13 cellular contexts compared by ENCODE assay signal in genomic region chr1:99603699-99604595, GRCh38. TPM values are rescaled to one million over a fixed set of nuclear protein-coding genes. Genes with fewer than 3 reads are reported as not detected.
A peak's percentile ranks its signal among the peaks of the same experiment; 100 is the strongest.
DNase-seq lines count a peak whose midpoint lies in the region; ATAC-seq and TF ChIP-seq lines count a peak whose summit lies in the region.
"Had no signal": no experiment of that assay in that cellular context is flagged by ENCODE, and none has a peak within 500 bp of the region (broad histone marks: within the 10 kb centered on the region; RNA-seq: fewer than 3 reads in every experiment).

No MANE protein-coding gene starts in this region.

- no peak for TF ChIP-seq POLR2A in esophagus muscularis mucosa (IDR thresholded peaks at IDR 0.05; ENCODE audit: low read depth)

- ATAC-seq in GM21825 (IDR thresholded peaks at IDR 0.05; ENCODE audit: unreplicated experiment): no peak
- ATAC-seq: activated CD8-positive, alpha-beta memory T cell treated with anti-CD3 and anti-CD28 coated beads, Interleukin-2, amount 10 ng/mL, durations not matched to agents 7 days and 5 days had no signal

- H3K9me3 ChIP-seq in MG63 (no peaks in the 10 kb centered on the region; the same call in 1 of the 2 replicates), esophagus muscularis mucosa (no peaks in the 10 kb centered on the region), osteoblast (ENCODE audit: low read depth, low read length) (no peaks in the 10 kb centered on the region)
- H3K9me3 ChIP-seq: tibial artery had no signal

- no peak for TF ChIP-seq CTCF in esophagus muscularis mucosa (IDR thresholded peaks at IDR 0.05)
- TF ChIP-seq CTCF in osteoblast (IDR thresholded peaks at IDR 0.05; ENCODE audit: extremely low read depth, low read depth, low read length): no peak

- H3K36me3 ChIP-seq in MG63 (no peaks in the 10 kb centered on the region), esophagus muscularis mucosa (no peaks in the 10 kb centered on the region), osteoblast (ENCODE audit: insufficient read depth, low read length) (no peaks in the 10 kb centered on the region)
- H3K36me3 ChIP-seq: tibial artery had no signal

- H3K4me3 ChIP-seq in MG63 (peak overlapping the region; percentile 10), esophagus muscularis mucosa (no peak overlapping the region), osteoblast (ENCODE audit: insufficient read depth, low read length) (peak overlapping the region; percentile 48)
- H3K4me3 ChIP-seq: tibial artery had no signal

- H3K27me3 ChIP-seq in MG63 (no peaks in the 10 kb centered on the region), esophagus muscularis mucosa (no peaks in the 10 kb centered on the region), osteoblast (ENCODE audit: insufficient read depth, low read length) (no peaks in the 10 kb centered on the region)
- H3K27me3 ChIP-seq: tibial artery had no signal

- intact Hi-C loops in esophagus muscularis mucosa (cut with DNase I): loop anchor here (10.0 kb wide), 1 partner anchor 81 kb away; no protein-coding TSS in a partner anchor

- TF ChIP-seq EP300 in esophagus muscularis mucosa (IDR thresholded peaks at IDR 0.05): no peak

- H2AFZ ChIP-seq in osteoblast (ENCODE audit: low read length): peak overlapping the region; percentile 83

- H3K27ac ChIP-seq in esophagus muscularis mucosa (replicated peaks in 1 of 4): peak overlapping the region in 3 of 4 donors; percentile 2 to 44 (median 30)
- peak overlapping the region; percentile 54 for H3K27ac ChIP-seq in osteoblast (ENCODE audit: low read depth, low read length)
- H3K27ac ChIP-seq: tibial artery had no signal

- H3K4me2 ChIP-seq in osteoblast (ENCODE audit: insufficient read depth, low read length): peak overlapping the region; percentile 57

- no peaks in the 10 kb centered on the region for H4K20me1 ChIP-seq in osteoblast (ENCODE audit: insufficient read depth, low read length)

- H3K79me2 ChIP-seq in osteoblast (ENCODE audit: insufficient read depth, low read length): no peaks in the 10 kb centered on the region

- WGBS in esophagus muscularis mucosa: 57% methylated on average over 1 of the region's 1 CpG

- peaks cover 5 to 34% (median 25%) of the 10 kb centered on the region in 4 donors for H3K4me1 ChIP-seq in esophagus muscularis mucosa
- peaks cover 24% of the 10 kb centered on the region for H3K4me1 ChIP-seq in osteoblast (ENCODE audit: insufficient read depth, low read length)
- H3K4me1 ChIP-seq: tibial artery had no signal

- DNase-seq in GM03348 (ENCODE audit: low spot score) (peak; percentile 8), MG63 (no peak), esophagus muscularis mucosa (ENCODE audit: extremely low spot score) (no peak), osteoblast (ENCODE audit: insufficient read length, low spot score, missing footprints) (peak; percentile 39), medulla oblongata (ENCODE audit: extremely low spot score) (no peak), DMS 273 (lab: John Stamatoyannopoulos, UW; ENCODE audit: unreplicated experiment) (no peak), foreskin melanocyte (no peak)
- DNase-seq: activated CD8-positive, alpha-beta memory T cell treated with anti-CD3 and anti-CD28 coated beads, Interleukin-2, amount 10 ng/mL, durations not matched to agents 7 days and 5 days; activated naive CD4-positive, alpha-beta T cell treated with anti-CD3 and anti-CD28 coated beads, Interleukin-2, amount 50 U/mL, for 16 hours; NCI-H2227 treated with DMSO at 0.1 percent for 48 hours; tibial artery had no signal

RNA-seq across cellular contexts. Expression of gene PALMD, which starts 42.0 kb away (rescaled TPM):
- 2.5 and 4.3 TPM in 2 replicates for total RNA-seq in MG63 (2014; rRNA removed; shearing (Covaris generic); ENCODE audit: low replicate concordance)
- 10 to 100 TPM; 15.4 to 33.0 (median 27.5) TPM for total RNA-seq in esophagus muscularis mucosa
- total RNA-seq in osteoblast: 2.5 and 5.6 TPM in 2 replicates
- total RNA-seq: activated CD8-positive, alpha-beta memory T cell treated with anti-CD3 and anti-CD28 coated beads, Interleukin-2, amount 10 ng/mL, durations not matched to agents 7 days and 5 days; B cell had no signal

Comparison
In these comparisons a context has a peak if more than half of its experiments do, and no peak if none do; other contexts are left out.
1. DNase-seq: peak in GM03348 (single experiment) and osteoblast (single experiment); none in MG63 (single experiment), esophagus muscularis mucosa (single experiment), medulla oblongata (single experiment), DMS 273 (single experiment) and foreskin melanocyte (single experiment).
2. H3K4me3 ChIP-seq: peak in MG63 (single experiment) and osteoblast (single experiment); none in esophagus muscularis mucosa (0 of 4).